In genomic region chr17:34989473-34989872, GRCh38 we compare ENCODE assay signal across 26 cellular contexts.
"Had no signal": no experiment of that assay in that cellular context is flagged by ENCODE, and none has a peak within 500 bp of the region (broad histone marks: within the 10 kb centered on the region; RNA-seq: fewer than 3 reads in every experiment).

No MANE protein-coding gene starts in this region.

- H3K27me3 Mint-ChIP-seq: activated CD4-positive, alpha-beta memory T cell treated with anti-CD3 and anti-CD28 coated beads, Interleukin-2, amount 10 ng/mL, durations not matched to agents 7 days and 5 days; activated CD4-positive, alpha-beta T cell treated with anti-CD3 and anti-CD28 coated beads, Interleukin-2, amount 10 ng/mL, durations not matched to agents 7 days and 5 days; activated naive CD8-positive, alpha-beta T cell; activated T-helper 17 cell treated with anti-CD3 and anti-CD28 coated beads, Interleukin-2, amount 50 U/mL, for 72 hours; central memory CD8-positive, alpha-beta T cell had no signal

- DNase-seq: activated CD4-positive, alpha-beta memory T cell treated with anti-CD3 and anti-CD28 coated beads, Interleukin-2, amount 10 ng/mL, durations not matched to agents 7 days and 5 days; activated CD4-positive, alpha-beta T cell treated with anti-CD3 and anti-CD28 coated beads for 1 hour; activated CD4-positive, alpha-beta T cell treated with anti-CD3 and anti-CD28 coated beads for 4 hours; activated CD4-positive, alpha-beta T cell treated with anti-CD3 and anti-CD28 coated beads, Interleukin-2, amount 10 ng/mL, durations not matched to agents 7 days and 5 days; activated CD4-positive, alpha-beta T cell treated with anti-CD3 and anti-CD28 coated beads, Interleukin-2, amount 50 U/mL, for 4 hours; activated CD8-positive, alpha-beta memory T cell treated with anti-CD3 and anti-CD28 coated beads, Interleukin-2, amount 50 U/mL, for 4 hours; activated effector memory CD4-positive, alpha-beta T cell treated with Interleukin-2 at 50 U/mL for 16 hours; activated gamma-delta T cell treated with Interleukin-2 at 50 U/mL for 16 hours; activated naive CD4-positive, alpha-beta T cell treated with anti-CD3 and anti-CD28 coated beads, Interleukin-2, amount 50 U/mL, for 16 hours; activated naive CD4-positive, alpha-beta T cell treated with Interleukin-2 at 50 U/mL for 16 hours; activated T-cell treated with anti-CD3 and anti-CD28 coated beads, Interleukin-2, amount 50 U/mL, for 1 hour; amniotic stem cell; anterior cingulate cortex; brain microvascular endothelial cell; dermis blood vessel endothelial cell; effector CD4-positive, alpha-beta T cell; foreskin fibroblast; head of caudate nucleus; T-helper 1 cell; T-helper 2 cell had no signal

- H3K4me3 ChIP-seq: coronary artery had no signal

- H3K4me1 Mint-ChIP-seq: activated T-helper 17 cell treated with anti-CD3 and anti-CD28 coated beads, Interleukin-2, amount 50 U/mL, for 72 hours; WTC11 had no signal

- H3K27ac ChIP-seq: brain microvascular endothelial cell, coronary artery had no signal

- H3K9me3 Mint-ChIP-seq: activated CD4-positive, alpha-beta memory T cell treated with anti-CD3 and anti-CD28 coated beads, Interleukin-2, amount 10 ng/mL, durations not matched to agents 7 days and 5 days; activated CD4-positive, alpha-beta T cell treated with anti-CD3 and anti-CD28 coated beads, Interleukin-2, amount 10 ng/mL, durations not matched to agents 7 days and 5 days; activated T-helper 17 cell treated with anti-CD3 and anti-CD28 coated beads, Interleukin-2, amount 50 U/mL, for 72 hours; central memory CD8-positive, alpha-beta T cell; WTC11 had no signal

- H3K27ac Mint-ChIP-seq: activated CD4-positive, alpha-beta memory T cell treated with anti-CD3 and anti-CD28 coated beads, Interleukin-2, amount 10 ng/mL, durations not matched to agents 7 days and 5 days; activated CD4-positive, alpha-beta T cell treated with anti-CD3 and anti-CD28 coated beads, Interleukin-2, amount 10 ng/mL, durations not matched to agents 7 days and 5 days; activated naive CD8-positive, alpha-beta T cell; WTC11 had no signal

- H3K27me3 ChIP-seq: brain microvascular endothelial cell had no signal

- ATAC-seq: activated T-helper 17 cell treated with anti-CD3 and anti-CD28 coated beads, Interleukin-2, amount 50 U/mL, for 72 hours; esophagus mucosa; WTC11 had no signal

- H3K4me3 Mint-ChIP-seq: activated CD4-positive, alpha-beta memory T cell treated with anti-CD3 and anti-CD28 coated beads, Interleukin-2, amount 10 ng/mL, durations not matched to agents 7 days and 5 days; activated CD4-positive, alpha-beta T cell treated with anti-CD3 and anti-CD28 coated beads, Interleukin-2, amount 10 ng/mL, durations not matched to agents 7 days and 5 days; activated naive CD8-positive, alpha-beta T cell; activated T-helper 17 cell treated with anti-CD3 and anti-CD28 coated beads, Interleukin-2, amount 50 U/mL, for 72 hours; central memory CD8-positive, alpha-beta T cell; WTC11 had no signal
